ENCODE assay signal across 27 cellular contexts in the genomic region with DNA sequence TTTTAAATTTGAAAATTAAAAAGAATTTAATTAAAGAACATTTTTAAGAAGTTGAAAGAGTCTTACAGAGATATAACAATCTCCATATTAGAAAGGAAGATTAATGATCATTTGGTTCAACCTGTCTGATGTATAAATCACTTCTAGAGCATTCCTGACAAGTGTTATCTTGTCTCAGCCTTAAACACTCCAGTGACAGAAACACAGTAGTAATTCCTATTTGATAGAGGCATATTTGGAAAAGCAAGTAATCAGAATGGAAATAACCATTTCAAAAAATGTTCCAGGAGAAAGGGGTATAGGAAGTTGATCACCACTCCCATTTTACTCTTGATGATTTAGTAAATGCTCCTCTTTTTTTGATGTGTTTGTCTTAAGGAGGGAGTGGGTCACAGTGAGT.
"Had no signal": no experiment of that assay in that cellular context is flagged by ENCODE, and none has a peak within 500 bp of the region (broad histone marks: within the 10 kb centered on the region; RNA-seq: fewer than 3 reads in every experiment).

No MANE protein-coding gene starts in this region.

- H3K36me3 ChIP-seq: ascending aorta, brain microvascular endothelial cell, esophagus muscularis mucosa, gastrocnemius medialis had no signal

- H3K4me3 Mint-ChIP-seq: activated CD4-positive, alpha-beta memory T cell treated with anti-CD3 and anti-CD28 coated beads, Interleukin-2, amount 10 ng/mL, durations not matched to agents 7 days and 5 days; activated CD4-positive, alpha-beta T cell treated with anti-CD3 and anti-CD28 coated beads for 36 hours; activated CD4-positive, alpha-beta T cell treated with anti-CD3 and anti-CD28 coated beads, Interleukin-2, amount 10 ng/mL, durations not matched to agents 7 days and 5 days; activated naive CD4-positive, alpha-beta T cell treated with anti-CD3 and anti-CD28 coated beads, Interleukin-2, amount 10 ng/mL, durations not matched to agents 7 days and 5 days; activated naive CD8-positive, alpha-beta T cell treated with anti-CD3 and anti-CD28 coated beads, Interleukin-2, amount 10 ng/mL, durations not matched to agents 7 days and 5 days; activated T-cell treated with anti-CD3 and anti-CD28 coated beads, Interleukin-2, amount 50 U/mL, for 24 hours; central memory CD8-positive, alpha-beta T cell; effector memory CD8-positive, alpha-beta T cell had no signal

- H3K4me1 ChIP-seq: ascending aorta, gastrocnemius medialis had no signal

- H3K4me1 Mint-ChIP-seq: activated CD4-positive, alpha-beta memory T cell treated with anti-CD3 and anti-CD28 coated beads, Interleukin-2, amount 10 ng/mL, durations not matched to agents 7 days and 5 days; activated CD4-positive, alpha-beta T cell treated with anti-CD3 and anti-CD28 coated beads for 36 hours; activated CD4-positive, alpha-beta T cell treated with anti-CD3 and anti-CD28 coated beads, Interleukin-2, amount 10 ng/mL, durations not matched to agents 7 days and 5 days; activated naive CD4-positive, alpha-beta T cell treated with anti-CD3 and anti-CD28 coated beads, Interleukin-2, amount 10 ng/mL, durations not matched to agents 7 days and 5 days; activated naive CD8-positive, alpha-beta T cell treated with anti-CD3 and anti-CD28 coated beads, Interleukin-2, amount 10 ng/mL, durations not matched to agents 7 days and 5 days; central memory CD8-positive, alpha-beta T cell had no signal

- H3K9me3 ChIP-seq: ascending aorta, esophagus muscularis mucosa, gastrocnemius medialis had no signal

- H3K27ac Mint-ChIP-seq: activated CD4-positive, alpha-beta memory T cell treated with anti-CD3 and anti-CD28 coated beads, Interleukin-2, amount 10 ng/mL, durations not matched to agents 7 days and 5 days; activated CD4-positive, alpha-beta T cell treated with anti-CD3 and anti-CD28 coated beads for 36 hours; activated CD4-positive, alpha-beta T cell treated with anti-CD3 and anti-CD28 coated beads, Interleukin-2, amount 10 ng/mL, durations not matched to agents 7 days and 5 days; activated naive CD4-positive, alpha-beta T cell treated with anti-CD3 and anti-CD28 coated beads, Interleukin-2, amount 10 ng/mL, durations not matched to agents 7 days and 5 days; activated naive CD4-positive, alpha-beta T cell treated with anti-CD3 and anti-CD28 coated beads, Interleukin-2, amount 50 U/mL, for 72 hours; activated naive CD8-positive, alpha-beta T cell treated with anti-CD3 and anti-CD28 coated beads, Interleukin-2, amount 10 ng/mL, durations not matched to agents 7 days and 5 days; activated T-cell treated with anti-CD3 and anti-CD28 coated beads, Interleukin-2, amount 50 U/mL, for 24 hours; activated T-helper 2 cell treated with anti-CD3 and anti-CD28 coated beads, Interferon-gamma antibody, Interleukin-2, Interleukin-4, amounts not matched to agents 10 μg/mL and 5 μg/mL and 100 μg/mL, durations not matched to agents 14 hours and 24 hours and 36 hours; effector memory CD8-positive, alpha-beta T cell had no signal

- H3K36me3 Mint-ChIP-seq: activated naive CD4-positive, alpha-beta T cell treated with anti-CD3 and anti-CD28 coated beads, Interleukin-2, amount 10 ng/mL, durations not matched to agents 7 days and 5 days; activated naive CD4-positive, alpha-beta T cell treated with anti-CD3 and anti-CD28 coated beads, Interleukin-2, amount 50 U/mL, for 72 hours; activated naive CD8-positive, alpha-beta T cell treated with anti-CD3 and anti-CD28 coated beads, Interleukin-2, amount 10 ng/mL, durations not matched to agents 7 days and 5 days had no signal

- H3K27me3 Mint-ChIP-seq: activated CD4-positive, alpha-beta memory T cell treated with anti-CD3 and anti-CD28 coated beads, Interleukin-2, amount 10 ng/mL, durations not matched to agents 7 days and 5 days; activated CD4-positive, alpha-beta T cell treated with anti-CD3 and anti-CD28 coated beads, Interleukin-2, amount 10 ng/mL, durations not matched to agents 7 days and 5 days; activated naive CD4-positive, alpha-beta T cell treated with anti-CD3 and anti-CD28 coated beads, Interleukin-2, amount 10 ng/mL, durations not matched to agents 7 days and 5 days; activated naive CD8-positive, alpha-beta T cell treated with anti-CD3 and anti-CD28 coated beads, Interleukin-2, amount 10 ng/mL, durations not matched to agents 7 days and 5 days had no signal

- H3K27ac ChIP-seq: ascending aorta, brain microvascular endothelial cell, coronary artery, esophagus muscularis mucosa, foreskin keratinocyte, gastrocnemius medialis had no signal

- ATAC-seq: activated CD4-positive, alpha-beta T cell treated with anti-CD3 and anti-CD28 coated beads for 36 hours; activated naive CD4-positive, alpha-beta T cell treated with anti-CD3 and anti-CD28 coated beads, Interleukin-2, amount 50 U/mL, for 72 hours; effector memory CD8-positive, alpha-beta T cell; foreskin keratinocyte; gastrocnemius medialis had no signal

- DNase-seq: activated CD4-positive, alpha-beta memory T cell treated with anti-CD3 and anti-CD28 coated beads, Interleukin-2, amount 10 ng/mL, durations not matched to agents 7 days and 5 days; activated CD4-positive, alpha-beta T cell treated with anti-CD3 and anti-CD28 coated beads for 36 hours; activated CD4-positive, alpha-beta T cell treated with anti-CD3 and anti-CD28 coated beads, Interleukin-2, amount 10 ng/mL, durations not matched to agents 7 days and 5 days; activated CD4-positive, alpha-beta T cell treated with anti-CD3 and anti-CD28 coated beads, Interleukin-2, amount 50 U/mL, for 4 hours; activated CD4-positive, CD25-positive, alpha-beta regulatory T cell; activated CD4-positive, CD25-positive, alpha-beta regulatory T cell treated with anti-CD3 and anti-CD28 coated beads, Interleukin-2, amount 50 U/mL, for 72 hours; activated CD8-positive, alpha-beta memory T cell treated with anti-CD3 and anti-CD28 coated beads, Interleukin-2, amount 50 U/mL, for 48 hours; activated gamma-delta T cell; activated naive CD4-positive, alpha-beta T cell; activated naive CD4-positive, alpha-beta T cell treated with anti-CD3 and anti-CD28 coated beads, Interleukin-2, amount 10 ng/mL, durations not matched to agents 7 days and 5 days; activated naive CD8-positive, alpha-beta T cell treated with anti-CD3 and anti-CD28 coated beads, Interleukin-2, amount 10 ng/mL, durations not matched to agents 7 days and 5 days; activated T-cell treated with anti-CD3 and anti-CD28 coated beads for 4 hours; activated T-cell treated with anti-CD3 and anti-CD28 coated beads, Interleukin-2, amount 50 U/mL, for 24 hours; brain microvascular endothelial cell; dermis blood vessel endothelial cell; effector CD4-positive, alpha-beta T cell; effector memory CD8-positive, alpha-beta T cell; erythroblast; foreskin keratinocyte; gastrocnemius medialis; T-helper 2 cell had no signal

- H3K27me3 ChIP-seq: ascending aorta, brain microvascular endothelial cell, esophagus muscularis mucosa, foreskin keratinocyte, gastrocnemius medialis had no signal

- H3K4me3 ChIP-seq: ascending aorta, coronary artery, esophagus muscularis mucosa, gastrocnemius medialis had no signal

- H3K9me3 Mint-ChIP-seq: activated CD4-positive, alpha-beta memory T cell treated with anti-CD3 and anti-CD28 coated beads, Interleukin-2, amount 10 ng/mL, durations not matched to agents 7 days and 5 days; activated CD4-positive, alpha-beta T cell treated with anti-CD3 and anti-CD28 coated beads, Interleukin-2, amount 10 ng/mL, durations not matched to agents 7 days and 5 days; activated naive CD4-positive, alpha-beta T cell treated with anti-CD3 and anti-CD28 coated beads, Interleukin-2, amount 10 ng/mL, durations not matched to agents 7 days and 5 days; activated naive CD8-positive, alpha-beta T cell treated with anti-CD3 and anti-CD28 coated beads, Interleukin-2, amount 10 ng/mL, durations not matched to agents 7 days and 5 days; activated T-cell treated with anti-CD3 and anti-CD28 coated beads, Interleukin-2, amount 50 U/mL, for 24 hours; activated T-helper 2 cell treated with anti-CD3 and anti-CD28 coated beads, Interferon-gamma antibody, Interleukin-2, Interleukin-4, amounts not matched to agents 10 μg/mL and 5 μg/mL and 100 μg/mL, durations not matched to agents 14 hours and 24 hours and 36 hours; central memory CD8-positive, alpha-beta T cell; effector memory CD8-positive, alpha-beta T cell had no signal
